35 cellular contexts compared by ENCODE assay signal in genomic region chr6:23335894-23336293, GRCh38.
DNase-seq lines count a peak whose midpoint lies in the region; ATAC-seq, FAIRE-seq and TF ChIP-seq lines count a peak whose summit lies in the region.
"Had no signal": no experiment of that assay in that cellular context is flagged by ENCODE, and none has a peak within 500 bp of the region (broad histone marks: within the 10 kb centered on the region; RNA-seq: fewer than 3 reads in every experiment).

No MANE protein-coding gene starts in this region.

- H3K27me3 ChIP-seq in HepG2 (ENCODE audit: control insufficient read depth in 1 of 2, insufficient read depth in 2 of 2, low read length in 2 of 2) = no peaks in the 10 kb centered on the region
- H3K27me3 ChIP-seq in right lobe of liver = no peaks in the 10 kb centered on the region
- no peaks in the 10 kb centered on the region for H3K27me3 ChIP-seq in thyroid gland
- H3K27me3 ChIP-seq: BE2C; BLaER1; BLaER1 treated with 17β-estradiol and CSF1 and Interleukin-3, amounts not matched to agents 10 nM and 100 nM had no signal

- no peak for ATAC-seq in HepG2
- no peak for ATAC-seq in right lobe of liver
- ATAC-seq in WTC11 = no peak
- ATAC-seq: A549; CD8-positive, alpha-beta T cell had no signal

- H3K4me1 ChIP-seq in HepG2 (ENCODE audit: insufficient read depth, low read length) = no peaks in the 10 kb centered on the region
- H3K4me1 ChIP-seq in right lobe of liver = no peaks in the 10 kb centered on the region
- H3K4me1 ChIP-seq in thyroid gland = peaks cover 15 to 22% of the 10 kb centered on the region in 2 donors
- H3K4me1 ChIP-seq: A549; BE2C; BLaER1; BLaER1 treated with 17β-estradiol and CSF1 and Interleukin-3, amounts not matched to agents 10 nM and 100 nM; Caco-2 had no signal

- H3K9me3 Mint-ChIP-seq in WTC11 = no peaks in the 10 kb centered on the region
- H3K9me3 Mint-ChIP-seq: CD4-positive, alpha-beta T cell; CD8-positive, alpha-beta T cell had no signal

- no peak overlapping the region for H3K27ac Mint-ChIP-seq in WTC11
- H3K27ac Mint-ChIP-seq: B cell; CD14-positive monocyte; CD4-positive, alpha-beta memory T cell; CD4-positive, alpha-beta T cell; CD4-positive, CD25-positive, alpha-beta regulatory T cell; CD8-positive, alpha-beta memory T cell; CD8-positive, alpha-beta T cell had no signal

- H3K9me3 ChIP-seq in HepG2 (ENCODE audit: low read length) (peaks cover 87% of the 10 kb centered on the region), right lobe of liver (no peaks in the 10 kb centered on the region), thyroid gland (no peaks in the 10 kb centered on the region)
- H3K9me3 ChIP-seq: A549; BE2C; BLaER1; BLaER1 treated with 17β-estradiol and CSF1 and Interleukin-3, amounts not matched to agents 10 nM and 100 nM; Caco-2 had no signal

- H3K36me3 Mint-ChIP-seq in WTC11 = no peaks in the 10 kb centered on the region
- H3K36me3 Mint-ChIP-seq: CD14-positive monocyte; CD4-positive, alpha-beta memory T cell; CD4-positive, CD25-positive, alpha-beta regulatory T cell; CD8-positive, alpha-beta memory T cell; CD8-positive, alpha-beta T cell had no signal

- TF ChIP-seq EP300 in HepG2 (IDR thresholded peaks at IDR 0.05; ENCODE audit: low read depth in 2 of 2, low read length in 2 of 2) (no peak), HepG2 (CRISPR knock-in tag; IDR thresholded peaks at IDR 0.05; ENCODE audit: borderline replicate concordance) (no peak)

- no peaks in the 10 kb centered on the region for H3K36me3 ChIP-seq in HepG2 (replicated peaks in 1 of 2; ENCODE audit: control insufficient read depth in 1 of 2, insufficient read depth in 2 of 2, low read length in 2 of 2)
- no peaks in the 10 kb centered on the region for H3K36me3 ChIP-seq in right lobe of liver
- no peaks in the 10 kb centered on the region for H3K36me3 ChIP-seq in thyroid gland
- H3K36me3 ChIP-seq: BE2C; BLaER1; BLaER1 treated with 17β-estradiol and CSF1 and Interleukin-3, amounts not matched to agents 10 nM and 100 nM had no signal

- intact Hi-C loops in HepG2 (cut with micrococcal nuclease; ENCODE audit: unreplicated experiment) (no loop called here), right lobe of liver (cut with DNase I) (no loop called here), thyroid gland (cut with DNase I) (no loop called here)

- POLR2A ChIA-PET in HepG2 (lab: Yijun Ruan, JAX) (no interaction called here), WTC11 (lab: Charles Lee) (no interaction called here)

- no peak overlapping the region for H3K9ac ChIP-seq in HepG2 (ENCODE audit: insufficient read depth, low read depth, low read length)
- H3K9ac ChIP-seq: BLaER1; BLaER1 treated with 17β-estradiol and CSF1 and Interleukin-3, amounts not matched to agents 10 nM and 100 nM had no signal

- TF ChIP-seq RAD21 in HepG2 (CRISPR knock-in tag; IDR thresholded peaks at IDR 0.05) = no peak

- no peak overlapping the region for H3K4me2 ChIP-seq in HepG2 (ENCODE audit: low read depth, low read length)
- H3K4me2 ChIP-seq: A549; BLaER1; BLaER1 treated with 17β-estradiol and CSF1 and Interleukin-3, amounts not matched to agents 10 nM and 100 nM had no signal

- TF ChIP-seq CTCF in HepG2 (CRISPR knock-in tag; IDR thresholded peaks at IDR 0.05) = no peak
- no peak for TF ChIP-seq CTCF in right lobe of liver (IDR thresholded peaks at IDR 0.05)
- no peak for TF ChIP-seq CTCF in thyroid gland (IDR thresholded peaks at IDR 0.05)
- no peak for TF ChIP-seq CTCF in WTC11 (IDR thresholded peaks at IDR 0.05)

- CTCF ChIA-PET in HepG2 (lab: Yijun Ruan, JAX; ENCODE audit: low intra/inter-chr PET ratio, low total read pairs) (no interaction called here), WTC11 (lab: Charles Lee) (no interaction called here)

- DNase-seq in HepG2 (ENCODE audit: low spot score) (no peak), right lobe of liver (no peak), CMK (ENCODE audit: low read depth) (peak; percentile 42), thyroid gland (no peak), WTC11 (ENCODE audit: low spot score) (no peak), NCI-H2029 treated with DMSO at 0.1 percent for 48 hours (lab: John Stamatoyannopoulos, UW) (no peak)
- DNase-seq: 8988T; ACHN; AML-193; BE2C; C1 segment of cervical spinal cord; Caco-2; Calu3; CD4-positive, alpha-beta memory T cell; CD4-positive, alpha-beta T cell; CD4-positive, CD25-positive, alpha-beta regulatory T cell; CD8-positive, alpha-beta memory T cell; CD8-positive, alpha-beta T cell; COR-L47; DMS 273 treated with DMSO at 0.1 percent for 48 hours; DMS153; DMS53; DMS79; DMS79 treated with DMSO at 0.1 percent for 48 hours; DND-41; EL had no signal

- no peak for FAIRE-seq in HepG2 (lab: Jason Lieb, UNC)
- FAIRE-seq: A204.1, A549, D721Med had no signal

- H3K79me2 ChIP-seq in HepG2 (ENCODE audit: insufficient read depth, low read length) = no peaks in the 10 kb centered on the region

- H4K20me1 ChIP-seq in HepG2 (ENCODE audit: insufficient read depth, low read length) = no peaks in the 10 kb centered on the region
- H4K20me1 ChIP-seq: BLaER1; BLaER1 treated with 17β-estradiol and CSF1 and Interleukin-3, amounts not matched to agents 10 nM and 100 nM had no signal

- no peak overlapping the region for H2AFZ ChIP-seq in HepG2 (ENCODE audit: low read length)

- in situ Hi-C loops in HepG2 (cut with HindIII; ENCODE audit: extremely low pct_ligation_motif_present, low pct_unique_long_range_greater_than_20kb) = no loop called here

- no peak for TF ChIP-seq POLR2A in HepG2 (IDR thresholded peaks at IDR 0.05; ENCODE audit: insufficient read depth in 1 of 2, low read depth in 2 of 2, low read length in 2 of 2)
- TF ChIP-seq POLR2A in right lobe of liver (IDR thresholded peaks at IDR 0.05) = no peak
- no peak for TF ChIP-seq POLR2A in thyroid gland (IDR thresholded peaks at IDR 0.05)

- H3K27ac ChIP-seq in HepG2 (ENCODE audit: extremely low read length, insufficient read depth, low read length) (no peak overlapping the region), right lobe of liver (no peak overlapping the region), thyroid gland (peak overlapping the region in 2 of 3 donors; percentile 80 to 85)
- H3K27ac ChIP-seq: 22Rv1; A549; BLaER1; BLaER1 treated with 17β-estradiol and CSF1 and Interleukin-3, amounts not matched to agents 10 nM and 100 nM; C4-2B had no signal

- WGBS in HepG2 (ENCODE audit: low lambda C conversion rate) = 37% methylated on average over 2 of the region's 2 CpGs
- WGBS in right lobe of liver (ENCODE audit: insufficient coverage, low coverage, low lambda C conversion rate, missing lambda C conversion rate) = 84% methylated on average over 2 of the region's 2 CpGs
- 95 to 100% methylated on average over 2 of the region's 2 CpGs for WGBS in thyroid gland, 2 donors

- 0 out of 2 replicates have a peak, but pooled peaks cover 3% of the 10 kb centered on the region for H3K4me1 Mint-ChIP-seq in WTC11
- H3K4me1 Mint-ChIP-seq: B cell; CD14-positive monocyte; CD4-positive, alpha-beta memory T cell; CD4-positive, CD25-positive, alpha-beta regulatory T cell; CD8-positive, alpha-beta memory T cell had no signal

- no peak overlapping the region for H3K4me3 ChIP-seq in HepG2 (replicated peaks in 1 of 3; ENCODE audit: insufficient read depth in 1 of 3, low read depth in 2 of 3, low read length in 3 of 3)
- no peak overlapping the region for H3K4me3 ChIP-seq in right lobe of liver
- no peak overlapping the region for H3K4me3 ChIP-seq in thyroid gland (replicated peaks in 1 of 3)
- H3K4me3 ChIP-seq: A549; BLaER1; BLaER1 treated with 17β-estradiol and CSF1 and Interleukin-3, amounts not matched to agents 10 nM and 100 nM had no signal

- H3K27me3 Mint-ChIP-seq in WTC11 (ENCODE audit: low read depth) = no peaks in the 10 kb centered on the region
- H3K27me3 Mint-ChIP-seq: B cell; CD4-positive, alpha-beta memory T cell; CD4-positive, alpha-beta T cell; CD4-positive, CD25-positive, alpha-beta regulatory T cell; CD8-positive, alpha-beta memory T cell had no signal

- BruUV-seq in HepG2 (replicated peaks; lab: Mats Ljungman, UMichigan) = no TSS peak

- no peak overlapping the region for H3K4me3 Mint-ChIP-seq in WTC11
- H3K4me3 Mint-ChIP-seq: B cell; CD14-positive monocyte; CD4-positive, alpha-beta memory T cell; CD4-positive, alpha-beta T cell; CD4-positive, CD25-positive, alpha-beta regulatory T cell; CD8-positive, alpha-beta memory T cell; CD8-positive, alpha-beta T cell had no signal

TF ChIP-seq in HepG2, 621 proteins besides CTCF, POLR2A, EP300 and RAD21:
- no peak for TF ChIP-seq HES4 (CRISPR knock-in tag; IDR thresholded peaks at IDR 0.05; ENCODE audit: borderline replicate concordance)
- TF ChIP-seq MAFK (conservative IDR thresholded peaks at IDR 0.05 in 1 of 2, IDR thresholded peaks at IDR 0.05 in 1 of 2; ENCODE audit: low read length in 2 of 2) = peak; percentile 35 to 55; a peak in 2 of 4 replicates
- peak; percentile 52; the same call in 1 of the 2 replicates for TF ChIP-seq MAFF (IDR thresholded peaks at IDR 0.05; ENCODE audit: low read depth, low read length)

TF ChIP-seq in WTC11, 78 proteins besides CTCF, POLR2A, EP300 and RAD21 (continues in another document):
- TF ChIP-seq FOXP1 (CRISPR knock-in tag; IDR thresholded peaks at IDR 0.05; ENCODE audit: borderline replicate concordance) = no peak
- no peak for TF ChIP-seq RORB (CRISPR knock-in tag; IDR thresholded peaks at IDR 0.05)
- TF ChIP-seq FOXP4 (CRISPR knock-in tag; IDR thresholded peaks at IDR 0.05) = no peak
- TF ChIP-seq E2F1 (CRISPR knock-in tag; IDR thresholded peaks at IDR 0.05) = no peak

Comparison
In these comparisons a context has a peak if more than half of its experiments do, and no peak if none do; other contexts are left out.
1. H3K27ac ChIP-seq: peak in thyroid gland (2 of 3); none in HepG2 (single experiment) and right lobe of liver (0 of 3).